ENCODE assay signal across 8 cellular contexts in the genomic region with DNA sequence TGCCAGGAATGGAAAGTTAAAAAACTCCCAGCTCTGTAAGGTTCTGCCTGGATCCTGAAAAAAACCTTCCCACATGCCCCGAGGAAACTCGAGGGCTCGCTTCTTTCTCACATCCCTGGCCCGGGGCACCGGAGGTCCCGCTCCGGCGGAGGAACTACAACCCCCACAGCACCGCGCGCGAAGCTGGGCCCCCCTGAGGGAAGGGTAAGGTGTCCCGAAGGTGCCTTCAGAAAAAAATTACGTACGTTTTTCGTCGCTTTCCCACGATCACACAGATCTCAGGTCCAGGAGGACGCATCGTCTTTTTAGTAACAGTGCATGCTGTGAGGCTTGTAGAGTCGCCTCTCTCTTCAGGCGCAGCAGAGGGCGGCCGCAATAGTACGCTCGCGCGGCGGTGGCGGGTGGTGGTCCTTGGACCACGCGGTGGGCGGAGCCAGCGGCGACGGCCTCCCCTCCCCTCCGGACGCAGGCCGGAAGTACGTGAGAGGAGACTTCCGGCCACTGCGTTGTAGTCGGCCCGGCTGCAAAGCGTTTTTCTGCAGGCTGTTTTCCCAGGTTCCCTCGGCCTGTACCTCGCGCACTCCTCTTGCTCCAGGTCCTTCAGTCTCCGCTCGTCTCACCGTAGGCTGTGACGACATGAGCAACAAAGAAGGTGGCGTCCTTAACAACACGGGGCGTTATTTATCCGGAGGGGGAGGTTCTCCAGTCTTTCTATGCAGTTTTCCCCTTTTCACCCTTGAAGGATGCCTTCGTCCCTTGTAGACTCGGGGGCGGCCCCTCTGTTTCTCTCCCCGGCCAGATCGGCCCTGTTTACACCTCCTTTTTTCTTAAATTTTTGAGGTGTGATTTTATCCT. TPM values are rescaled to one million over a fixed set of nuclear protein-coding genes. Genes with fewer than 3 reads are reported as not detected.
DNase-seq lines count a peak whose midpoint lies in the region; ATAC-seq and TF ChIP-seq lines count a peak whose summit lies in the region.

A gene with protein sequence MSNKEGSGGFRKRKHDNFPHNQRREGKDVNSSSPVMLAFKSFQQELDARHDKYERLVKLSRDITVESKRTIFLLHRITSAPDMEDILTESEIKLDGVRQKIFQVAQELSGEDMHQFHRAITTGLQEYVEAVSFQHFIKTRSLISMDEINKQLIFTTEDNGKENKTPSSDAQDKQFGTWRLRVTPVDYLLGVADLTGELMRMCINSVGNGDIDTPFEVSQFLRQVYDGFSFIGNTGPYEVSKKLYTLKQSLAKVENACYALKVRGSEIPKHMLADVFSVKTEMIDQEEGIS (plus strand): TSS at position 495 of the 855 bp plus-strand sequence. CDS start 142 bp downstream, at position 637.

- no peak for TF ChIP-seq CTCF in nephron progenitor cell (IDR thresholded peaks at IDR 0.05)

- peak; percentile 97 for ATAC-seq in stimulated activated naive CD8-positive, alpha-beta T cell treated with anti-CD3 and anti-CD28 coated beads, Interleukin-15, amount 100 ng/mL, for 72 hours

- peaks cover 20% of the 10 kb centered on the region for H3K36me3 Mint-ChIP-seq in nephron progenitor cell (ENCODE audit: low read depth)

- DNase-seq in ELF-1 (ENCODE audit: low read depth, low spot score) (peak; percentile 98), H7 (peak; percentile 94), M059J (ENCODE audit: low read depth) (peak; percentile 91), SIG-M5 (lab: John Stamatoyannopoulos, UW) (peak; percentile 69), activated gamma-delta T cell (lab: John Stamatoyannopoulos, UW) (peak; percentile 78), fibroblast of the conjunctiva (ENCODE audit: low read depth) (peak; percentile 85), nephron progenitor cell (peak; percentile 92)
- DNase-seq in stimulated activated naive CD8-positive, alpha-beta T cell treated with anti-CD3 and anti-CD28 coated beads, Interleukin-15, amount 100 ng/mL, for 72 hours = peak; percentile 91 to 93

- H3K9me3 Mint-ChIP-seq in nephron progenitor cell = no peaks in the 10 kb centered on the region
- no peaks in the 10 kb centered on the region for H3K9me3 Mint-ChIP-seq in stimulated activated naive CD8-positive, alpha-beta T cell treated with anti-CD3 and anti-CD28 coated beads, Interleukin-15, amount 100 ng/mL, for 72 hours

- peak within 1 kb of the TSS; percentile 94 for H3K4me3 ChIP-seq in H7 (ENCODE audit: insufficient read depth, low read depth, low read length)

- peak within 1 kb of the TSS; percentile 96 for H3K4me3 Mint-ChIP-seq in nephron progenitor cell
- peak within 1 kb of the TSS; percentile 93 to 95 for H3K4me3 Mint-ChIP-seq in stimulated activated naive CD8-positive, alpha-beta T cell treated with anti-CD3 and anti-CD28 coated beads, Interleukin-15, amount 100 ng/mL, for 72 hours

- no peaks in the 10 kb centered on the region for H3K27me3 ChIP-seq in H7 (ENCODE audit: control insufficient read depth, insufficient read depth, low read length)

- no peaks in the 10 kb centered on the region for H3K27me3 Mint-ChIP-seq in nephron progenitor cell (ENCODE audit: low read depth, poor library complexity)
- no peaks in the 10 kb centered on the region for H3K27me3 Mint-ChIP-seq in stimulated activated naive CD8-positive, alpha-beta T cell treated with anti-CD3 and anti-CD28 coated beads, Interleukin-15, amount 100 ng/mL, for 72 hours

- H3K4me1 Mint-ChIP-seq in nephron progenitor cell = peaks cover 37% of the 10 kb centered on the region
- H3K4me1 Mint-ChIP-seq in stimulated activated naive CD8-positive, alpha-beta T cell treated with anti-CD3 and anti-CD28 coated beads, Interleukin-15, amount 100 ng/mL, for 72 hours = peaks cover 53% of the 10 kb centered on the region

- peaks cover 2% of the 10 kb centered on the region for H3K36me3 ChIP-seq in H7 (replicated peaks; ENCODE audit: control insufficient read depth, insufficient read depth, low read length)

- peak within 1 kb of the TSS; percentile 100 for H3K27ac Mint-ChIP-seq in nephron progenitor cell
- H3K27ac Mint-ChIP-seq in stimulated activated naive CD8-positive, alpha-beta T cell treated with anti-CD3 and anti-CD28 coated beads, Interleukin-15, amount 100 ng/mL, for 72 hours = peak within 1 kb of the TSS; percentile 100

RNA-seq across cellular contexts. Expression of the gene that starts here (rescaled TPM):
- total RNA-seq in H7 (2014; rRNA removed; shearing (Covaris generic)) = 48.3 and 51.0 TPM in 2 replicates
- total RNA-seq in M059J (2014; rRNA removed; shearing (Covaris generic)) = 29.7 and 36.3 TPM in 2 replicates

Comparison
In these comparisons a context has a peak if more than half of its experiments do, and no peak if none do; other contexts are left out.
1. Peak in every context shown above with its lines: DNase-seq, ATAC-seq and H3K4me3 ChIP-seq.